ENCODE assay signal across 16 cellular contexts in genomic region chr20:53930651-53931504, GRCh38.
DNase-seq lines count a peak whose midpoint lies in the region; ATAC-seq, FAIRE-seq and TF ChIP-seq lines count a peak whose summit lies in the region.
"Had no signal": no experiment of that assay in that cellular context is flagged by ENCODE, and none has a peak within 500 bp of the region (broad histone marks: within the 10 kb centered on the region; RNA-seq: fewer than 3 reads in every experiment).

No MANE protein-coding gene starts in this region.

- H3K27ac ChIP-seq in A549 (peak overlapping the region; percentile 18 to 25; a peak in 3 of 6 replicates), OCI-LY1 (ENCODE audit: low read depth, low read length, poor library complexity, severe bottlenecking) (peak overlapping the region; percentile 99)

- TF ChIP-seq RAD21 in A549 (conservative IDR thresholded peaks at IDR 0.05 in 1 of 2, IDR thresholded peaks at IDR 0.05 in 1 of 2) = no peak

- no peak for DNase-seq in A549 (ENCODE audit: low read depth in 1 of 2, low spot score in 1 of 2)
- no peak for DNase-seq in GM12864 (ENCODE audit: low read depth)
- DNase-seq in epithelial cell of esophagus (ENCODE audit: low read depth) = peak; percentile 83
- no peak for DNase-seq in KG1 (lab: John Stamatoyannopoulos, UW)
- DNase-seq: anterior cingulate cortex; C1 segment of cervical spinal cord; effector CD4-positive, alpha-beta T cell; heart left ventricle; NCI-H1048; NCI-H748 treated with DMSO at 0.1 percent for 48 hours; T-helper 2 cell had no signal

- H4K20me1 ChIP-seq in OCI-LY1 (ENCODE audit: insufficient read depth, low read length) = no peaks in the 10 kb centered on the region

- H3K4me3 ChIP-seq in A549 = no peak overlapping the region
- H3K4me3 ChIP-seq in GM12864 (ENCODE audit: low read depth, low read length) = peak overlapping the region; percentile 24; the same call in 1 of the 2 replicates
- peak overlapping the region; percentile 13 for H3K4me3 ChIP-seq in OCI-LY1 (ENCODE audit: low read depth, low read length, poor library complexity, severe bottlenecking)
- H3K4me3 ChIP-seq in epithelial cell of esophagus (ENCODE audit: low read length) = no peak overlapping the region
- H3K4me3 ChIP-seq: heart left ventricle, lung had no signal

- no peaks in the 10 kb centered on the region for H3K79me2 ChIP-seq in OCI-LY1 (ENCODE audit: insufficient read depth, low read length)

- TF ChIP-seq POLR2A in A549 (IDR thresholded peaks at IDR 0.05; ENCODE audit: low read length) = no peak

- no peaks in the 10 kb centered on the region for H3K27me3 ChIP-seq in OCI-LY1 (ENCODE audit: insufficient read depth, low read length)
- H3K27me3 ChIP-seq: heart left ventricle had no signal

- CTCF ChIA-PET in A549 (lab: Yijun Ruan, JAX) = interaction anchor here (0.9 to 15.9 kb wide), 6 partner anchors 10 to 367 kb away, joined by 3 to 140 read pairs (median 6); no protein-coding TSS in a partner anchor

- no peak for FAIRE-seq in A549 (lab: Jason Lieb, UNC)

- no peaks in the 10 kb centered on the region for H3K9me2 ChIP-seq in OCI-LY1 (ENCODE audit: low read depth, low read length)

- no peak for TF ChIP-seq EP300 in A549 (IDR thresholded peaks at IDR 0.05)

- peak overlapping the region; percentile 21; the same call in 2 of the 3 replicates for H3K4me2 ChIP-seq in A549
- peak overlapping the region; percentile 60 for H3K4me2 ChIP-seq in OCI-LY1 (ENCODE audit: low read length)

- POLR2A ChIA-PET in A549 (lab: Yijun Ruan, JAX) = interaction anchor here (0.6 kb wide), 1 partner anchor 32 kb away, joined by 4 read pairs; no protein-coding TSS in a partner anchor

- H3K36me3 ChIP-seq in OCI-LY1 (ENCODE audit: insufficient read depth, low read length) = no peaks in the 10 kb centered on the region
- H3K36me3 ChIP-seq: heart left ventricle had no signal

- 41% methylated on average over 3 of the region's 3 CpGs for WGBS in A549 (ENCODE audit: missing lambda C conversion rate)

- H3K4me1 ChIP-seq in A549 (peaks cover 43% of the 10 kb centered on the region), OCI-LY1 (ENCODE audit: insufficient read depth, low read length, severe bottlenecking) (peaks cover 97% of the 10 kb centered on the region)

- ATAC-seq in A549 (no peak), HG03571 (IDR thresholded peaks at IDR 0.05; ENCODE audit: unreplicated experiment) (no peak), GM18861 (IDR thresholded peaks at IDR 0.05; ENCODE audit: unreplicated experiment) (no peak), GM18498 (IDR thresholded peaks at IDR 0.05; ENCODE audit: unreplicated experiment) (no peak)
- ATAC-seq: heart left ventricle had no signal

- H3F3A ChIP-seq in OCI-LY1 (ENCODE audit: insufficient read depth, low read length) = peaks cover 24% of the 10 kb centered on the region; the same call in 1 of the 2 replicates

- H3K9me3 ChIP-seq in A549 = no peaks in the 10 kb centered on the region
- H3K9me3 ChIP-seq in OCI-LY1 (ENCODE audit: low read length) = no peaks in the 10 kb centered on the region
- H3K9me3 ChIP-seq: heart left ventricle had no signal

- TF ChIP-seq CTCF in A549 (IDR thresholded peaks at IDR 0.05) (no peak), GM12864 (IDR thresholded peaks at IDR 0.05; ENCODE audit: low read depth, low read length, missing control alignments) (no peak), OCI-LY1 (IDR thresholded peaks at IDR 0.05; ENCODE audit: low read length) (no peak), epithelial cell of esophagus (IDR thresholded peaks at IDR 0.05; ENCODE audit: insufficient read depth, low read depth, low read length, missing control alignments) (no peak)

- H3K9ac ChIP-seq in OCI-LY1 (ENCODE audit: low read length) = peak overlapping the region; percentile 66

- H2AFZ ChIP-seq in OCI-LY1 (ENCODE audit: low read length) = no peak overlapping the region

TF ChIP-seq in A549, 52 proteins besides CTCF, POLR2A, EP300 and RAD21:
- TF ChIP-seq ZSCAN20 (CRISPR knock-in tag; IDR thresholded peaks at IDR 0.05) = no peak
- TF ChIP-seq ZNF302 (CRISPR knock-in tag; IDR thresholded peaks at IDR 0.05) = no peak
- no peak for TF ChIP-seq POLR2AphosphoS2 (conservative IDR thresholded peaks at IDR 0.05; ENCODE audit: low read length)
- no peak for TF ChIP-seq MYC (IDR thresholded peaks at IDR 0.05; ENCODE audit: borderline replicate concordance, low read length)
- TF ChIP-seq MAFK (IDR thresholded peaks at IDR 0.05; ENCODE audit: partially characterized antibody) = no peak
- no peak for TF ChIP-seq HOXA7 (CRISPR knock-in tag; IDR thresholded peaks at IDR 0.05)
- no peak for TF ChIP-seq FOSB (CRISPR knock-in tag; IDR thresholded peaks at IDR 0.05)
- no peak for TF ChIP-seq CEBPB (IDR thresholded peaks at IDR 0.05)
- TF ChIP-seq MAX (IDR thresholded peaks at IDR 0.05) = no peak
- no peak for TF ChIP-seq MAZ (IDR thresholded peaks at IDR 0.05; ENCODE audit: borderline replicate concordance, low read depth, low read length)
- TF ChIP-seq GATA3 (IDR thresholded peaks at IDR 0.05; ENCODE audit: borderline replicate concordance) = no peak
- TF ChIP-seq NPAS2 (CRISPR knock-in tag; IDR thresholded peaks at IDR 0.05; ENCODE audit: borderline replicate concordance) = no peak
- no peak for TF ChIP-seq REST (IDR thresholded peaks at IDR 0.05)
- no peak for TF ChIP-seq ZFP36 (IDR thresholded peaks at IDR 0.05; ENCODE audit: borderline replicate concordance, partially characterized antibody)
- no peak for TF ChIP-seq CHD4 (IDR thresholded peaks at IDR 0.05; ENCODE audit: borderline replicate concordance)
- no peak for TF ChIP-seq RCOR1 (IDR thresholded peaks at IDR 0.05; ENCODE audit: low read depth, low read length)
- no peak for TF ChIP-seq E2F6 (IDR thresholded peaks at IDR 0.05; ENCODE audit: borderline replicate concordance, low read depth)
- no peak for TF ChIP-seq HMGXB4 (CRISPR knock-in tag; IDR thresholded peaks at IDR 0.05; ENCODE audit: borderline replicate concordance)
- TF ChIP-seq HOXB13 (CRISPR knock-in tag; IDR thresholded peaks at IDR 0.05; ENCODE audit: low read depth) = no peak

Comparison
In these comparisons a context has a peak if more than half of its experiments do, and no peak if none do; other contexts are left out.
1. H3K4me3 ChIP-seq: peak in GM12864 (single experiment) and OCI-LY1 (single experiment); none in A549 (single experiment) and epithelial cell of esophagus (single experiment).